Comparison of ENCODE assay signal across 8 cellular contexts in the genomic region with DNA sequence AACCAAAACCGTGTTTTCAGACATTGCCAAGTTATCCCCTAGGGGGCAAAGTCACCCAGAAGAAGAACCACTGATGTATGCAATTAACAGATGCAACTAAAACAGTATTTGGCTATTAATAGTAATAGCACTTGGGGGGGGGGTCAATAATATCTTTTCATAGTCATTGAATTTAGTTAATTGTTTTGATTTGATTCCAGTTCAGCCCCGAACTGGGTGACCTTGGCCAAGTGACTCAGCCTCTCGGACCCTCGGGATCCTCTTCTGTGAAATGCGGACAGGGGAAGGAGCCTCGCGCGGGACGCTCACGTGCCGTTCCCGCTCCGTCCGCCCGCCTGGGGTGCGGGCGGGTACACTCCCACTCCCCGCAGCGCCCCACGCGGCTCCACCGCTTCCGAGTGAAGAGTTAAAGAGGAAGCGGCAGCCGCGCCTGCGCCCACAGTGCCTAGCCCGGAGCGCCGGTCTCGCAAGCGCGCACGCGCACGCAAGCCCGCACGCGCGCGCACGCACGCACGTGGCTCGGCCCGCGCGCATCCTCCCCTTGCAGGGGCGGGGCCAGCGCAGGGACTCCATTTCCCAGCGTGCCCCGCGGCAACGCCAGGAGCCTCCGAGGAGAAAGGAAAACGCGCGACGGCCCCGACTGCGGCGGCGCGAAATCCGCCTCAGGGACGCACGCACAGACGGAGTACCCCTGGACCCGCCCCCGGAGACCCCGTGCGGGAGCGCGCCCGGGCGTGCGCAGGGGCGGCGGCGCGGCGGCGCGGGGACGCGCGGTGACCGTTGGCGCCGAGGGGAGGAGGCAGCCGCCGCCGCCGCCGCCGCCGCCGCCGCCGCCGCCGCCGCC. TPM values are rescaled to one million over a fixed set of nuclear protein-coding genes. Genes with fewer than 3 reads are reported as not detected.
A peak's percentile ranks its signal among the peaks of the same experiment; 100 is the strongest.
DNase-seq lines count a peak whose midpoint lies in the region; TF ChIP-seq lines count a peak whose summit lies in the region.

TSS of gene DAZAP1 (plus strand) at position 769 of the 844 bp plus-strand sequence. CDS start 188 bp downstream, outside the sequence.

- peak within 1 kb of the TSS; percentile 77 for H3K27ac ChIP-seq in MM.1S (ENCODE audit: low read length)
- no peak within 1 kb of the TSS for H3K27ac ChIP-seq in neural progenitor cell

- H3K36me3 ChIP-seq in HAP-1 (replicated peaks): peaks cover 36% of the 10 kb centered on the region
- 0 out of 2 replicates have a peak, but pooled peaks cover 6% of the 10 kb centered on the region for H3K36me3 ChIP-seq in MM.1S (replicated peaks; ENCODE audit: insufficient read depth, low read length)
- no peaks in the 10 kb centered on the region for H3K36me3 ChIP-seq in neural progenitor cell

- peaks cover 15% of the 10 kb centered on the region for H3K4me1 ChIP-seq in HAP-1
- H3K4me1 ChIP-seq in MM.1S (ENCODE audit: low read length): peaks cover 34% of the 10 kb centered on the region
- H3K4me1 ChIP-seq in neural progenitor cell: peaks cover 14% of the 10 kb centered on the region

- TF ChIP-seq CTCF in MM.1S (IDR thresholded peaks at IDR 0.05; ENCODE audit: low read length): peak; percentile 80
- peak; percentile 37 for TF ChIP-seq CTCF in foreskin fibroblast (IDR thresholded peaks at IDR 0.05; ENCODE audit: low read depth, low read length)
- TF ChIP-seq CTCF in neural progenitor cell (IDR thresholded peaks at IDR 0.05): peak; percentile 62

- H3K4me3 Mint-ChIP-seq in neural progenitor cell: peak within 1 kb of the TSS; percentile 97

- peak within 1 kb of the TSS; percentile 96 for H3K4me2 ChIP-seq in MM.1S (ENCODE audit: low read depth, low read length)
- peak within 1 kb of the TSS; percentile 96 for H3K4me2 ChIP-seq in neural progenitor cell

- H3K36me3 Mint-ChIP-seq in neural progenitor cell: peaks cover 9% of the 10 kb centered on the region

- DNase-seq in G401 (ENCODE audit: low spot score) (peak; percentile 96), HAP-1 (ENCODE audit: low spot score in 2 of 2) (peak; percentile 93 to 98), MM.1S (peak; percentile 100), SIG-M5 (lab: John Stamatoyannopoulos, UW) (peak; percentile 72), activated gamma-delta T cell treated with Interleukin-2 at 50 U/mL for 16 hours (peak; percentile 99), foreskin fibroblast (peak; percentile 99 to 100), neural progenitor cell (ENCODE audit: low spot score) (peak; percentile 100), stromal cell of bone marrow (ENCODE audit: low read depth) (peak; percentile 97)

- H4K20me1 ChIP-seq in MM.1S (ENCODE audit: insufficient read depth, low read length) (peaks cover 34% of the 10 kb centered on the region), neural progenitor cell (ENCODE audit: low read depth) (peaks cover 42% of the 10 kb centered on the region)

- H3K79me2 ChIP-seq in MM.1S (ENCODE audit: low read length): peaks cover 43% of the 10 kb centered on the region
- H3K79me2 ChIP-seq in neural progenitor cell (ENCODE audit: low read depth): peaks cover 45% of the 10 kb centered on the region

- no peaks in the 10 kb centered on the region for H3K9me3 ChIP-seq in HAP-1
- H3K9me3 ChIP-seq in MM.1S (replicated peaks; ENCODE audit: insufficient read depth, low read length): no peaks in the 10 kb centered on the region
- H3K9me3 ChIP-seq in neural progenitor cell (ENCODE audit: low read depth): no peaks in the 10 kb centered on the region

- H3K27ac Mint-ChIP-seq in neural progenitor cell: peak within 1 kb of the TSS; percentile 63

- no peaks in the 10 kb centered on the region for H3K9me2 ChIP-seq in MM.1S (replicated peaks; ENCODE audit: insufficient read depth, low read length)

- no peaks in the 10 kb centered on the region for H3K27me3 ChIP-seq in HAP-1 (ENCODE audit: low read depth)
- peaks cover 10% of the 10 kb centered on the region for H3K27me3 ChIP-seq in MM.1S (replicated peaks; ENCODE audit: insufficient read depth, low read length)
- H3K27me3 ChIP-seq in neural progenitor cell: peaks cover 13% of the 10 kb centered on the region

- H3K9me3 Mint-ChIP-seq in neural progenitor cell: no peaks in the 10 kb centered on the region

- H3K9ac ChIP-seq in MM.1S (ENCODE audit: low read length) (peak within 1 kb of the TSS; percentile 100), neural progenitor cell (peak within 1 kb of the TSS; percentile 73)

- peak within 1 kb of the TSS; percentile 95 for H3K4me3 ChIP-seq in HAP-1
- peak within 1 kb of the TSS; percentile 97 for H3K4me3 ChIP-seq in MM.1S (ENCODE audit: low read length)
- H3K4me3 ChIP-seq in foreskin fibroblast (ENCODE audit: low read depth in 1 of 2, low read length in 2 of 2): peak within 1 kb of the TSS; percentile 75 to 91
- H3K4me3 ChIP-seq in neural progenitor cell: peak within 1 kb of the TSS; percentile 99

- peaks cover 2% of the 10 kb centered on the region for H3K27me3 Mint-ChIP-seq in neural progenitor cell (ENCODE audit: insufficient read depth, low read depth)

- peaks cover 36% of the 10 kb centered on the region for H3K4me1 Mint-ChIP-seq in neural progenitor cell

- peak within 1 kb of the TSS; percentile 84 for H2AFZ ChIP-seq in MM.1S (ENCODE audit: low read length)
- H2AFZ ChIP-seq in neural progenitor cell (replicated peaks): no peak within 1 kb of the TSS

- peaks cover 10% of the 10 kb centered on the region for H3F3A ChIP-seq in MM.1S (ENCODE audit: insufficient read depth, low read length)
- H3F3A ChIP-seq in neural progenitor cell (ENCODE audit: low read depth): peaks cover 20% of the 10 kb centered on the region

- in situ Hi-C loops in G401 (cut with HindIII; ENCODE audit: low sequenced_read_pairs) (no loop called here), HAP-1 (cut with MboI; ENCODE audit: low sequenced_read_pairs) (no loop called here)

RNA-seq across cellular contexts. Expression of gene DAZAP1, which starts in this region (rescaled TPM):
- total RNA-seq in G401 (2014; rRNA removed; shearing (Covaris generic)): 153 and 193 TPM in 2 replicates
- total RNA-seq in neural progenitor cell (ENCODE audit: low replicate concordance): 107 and 121 TPM in 2 replicates
